In genomic region chr2:46225150-46225480, GRCh38 we compare ENCODE assay signal across 16 cellular contexts.
DNase-seq lines count a peak whose midpoint lies in the region; ATAC-seq, FAIRE-seq and TF ChIP-seq lines count a peak whose summit lies in the region.
"Had no signal": no experiment of that assay in that cellular context is flagged by ENCODE, and none has a peak within 500 bp of the region (broad histone marks: within the 10 kb centered on the region; RNA-seq: fewer than 3 reads in every experiment).

No MANE protein-coding gene starts in this region.

- TF ChIP-seq RAD21 in A549 (conservative IDR thresholded peaks at IDR 0.05 in 1 of 2, IDR thresholded peaks at IDR 0.05 in 1 of 2): no peak
- no peak for TF ChIP-seq RAD21 in HCT116 (IDR thresholded peaks at IDR 0.05; ENCODE audit: low read depth)

- H3K27ac ChIP-seq in A549: peak overlapping the region; percentile 79 to 93
- H3K27ac ChIP-seq in HCT116 (ENCODE audit: low read depth, low read length): peak overlapping the region; percentile 12; the same call in 1 of the 2 replicates
- H3K27ac ChIP-seq in brain microvascular endothelial cell: peak overlapping the region; percentile 93
- H3K27ac ChIP-seq in mesenchymal stem cell (ENCODE audit: low read length, poor library complexity, severe bottlenecking): peak overlapping the region; percentile 58

- TF ChIP-seq EP300 in A549 (IDR thresholded peaks at IDR 0.05): no peak; a peak in 2 of 5 replicates

- H3K9ac ChIP-seq in HCT116 (ENCODE audit: low read length): no peak overlapping the region
- H3K9ac ChIP-seq in mesenchymal stem cell (ENCODE audit: low read length): peak overlapping the region; percentile 84

- H3K4me3 ChIP-seq in A549: no peak overlapping the region
- H3K4me3 ChIP-seq in HCT116 (replicated peaks in 1 of 2; ENCODE audit: low read depth in 1 of 2, low read length in 2 of 2): 0 out of 4 replicates have a peak overlapping the region, but pooled peaks of 1 of the 2 experiments have one; percentile 9
- no peak overlapping the region for H3K4me3 ChIP-seq in brain microvascular endothelial cell (ENCODE audit: low read depth, low read length)
- H3K4me3 ChIP-seq in mesenchymal stem cell (ENCODE audit: insufficient read depth in 1 of 2, low read depth in 1 of 2, low read length in 2 of 2): no peak overlapping the region
- H3K4me3 ChIP-seq: Peyer's patch had no signal

- H3K4me1 ChIP-seq in A549: peaks cover 36% of the 10 kb centered on the region
- peaks cover 10 to 19% of the 10 kb centered on the region in 2 experiments; a peak in 2 of 4 replicates for H3K4me1 ChIP-seq in HCT116 (ENCODE audit: control insufficient read depth in 1 of 2, insufficient read depth in 2 of 2, low read length in 2 of 2)
- H3K4me1 ChIP-seq in mesenchymal stem cell (ENCODE audit: control insufficient read depth, insufficient read depth, low read depth, low read length): peaks cover 12% of the 10 kb centered on the region

- in situ Hi-C loops in brain microvascular endothelial cell (cut with HindIII; ENCODE audit: low pct_ligation_motif_present, low sequenced_read_pairs): no loop called here

- peak; percentile 96 for FAIRE-seq in A549 (lab: Jason Lieb, UNC)

- H3K4me2 ChIP-seq in A549 (no peak overlapping the region), HCT116 (ENCODE audit: low read length) (peak overlapping the region; percentile 68), mesenchymal stem cell (ENCODE audit: low read length, poor library complexity, severe bottlenecking) (no peak overlapping the region)

- no peak overlapping the region for H2BK120ac ChIP-seq in mesenchymal stem cell (ENCODE audit: low read depth, low read length)

- CTCF ChIA-PET in A549 (lab: Yijun Ruan, JAX) (no interaction called here), HCT116 (lab: Charles Lee) (no interaction called here)

- no peak overlapping the region for H2AK5ac ChIP-seq in mesenchymal stem cell (ENCODE audit: low read length, severe bottlenecking)

- H3K14ac ChIP-seq in mesenchymal stem cell (ENCODE audit: low read length in 2 of 2): no peak overlapping the region

- H3K36me3 ChIP-seq in HCT116 (ENCODE audit: control insufficient read depth in 1 of 2, insufficient read depth in 2 of 2, low read length in 2 of 2): no peaks in the 10 kb centered on the region
- no peaks in the 10 kb centered on the region for H3K36me3 ChIP-seq in brain microvascular endothelial cell (replicated peaks)
- H3K36me3 ChIP-seq in mesenchymal stem cell (ENCODE audit: control insufficient read depth in 1 of 2, insufficient read depth in 2 of 2, low read depth in 1 of 2, low read length in 2 of 2): no peaks in the 10 kb centered on the region
- H3K36me3 ChIP-seq: Peyer's patch had no signal

- H3K18ac ChIP-seq in mesenchymal stem cell (ENCODE audit: low read depth in 1 of 2, low read length in 2 of 2): peak overlapping the region in 1 of 2 experiments; percentile 61

- TF ChIP-seq POLR2A in A549 (IDR thresholded peaks at IDR 0.05; ENCODE audit: low read length) (no peak), HCT116 (IDR thresholded peaks at IDR 0.05; ENCODE audit: borderline replicate concordance, extremely low read depth, insufficient read depth, insufficient read length) (no peak)

- H4K91ac ChIP-seq in mesenchymal stem cell (ENCODE audit: low read length): no peak overlapping the region

- DNase-seq in A549 (ENCODE audit: low read depth in 1 of 2, low spot score in 1 of 2): no peak
- DNase-seq in HCT116 (ENCODE audit: low read depth, low spot score): no peak
- no peak for DNase-seq in brain microvascular endothelial cell
- DNase-seq in mesenchymal stem cell: no peak
- DNase-seq in activated naive CD4-positive, alpha-beta T cell (lab: John Stamatoyannopoulos, UW): no peak
- no peak for DNase-seq in NCI-H226
- DNase-seq: activated B cell treated with CpG ODN at 0.5 μM for 24 hours; hippocampal formation; NCI-H1436; NCI-H524; nephron progenitor cell; retina; stimulated activated naive B cell treated with anti-CD40 and anti-IgM and Interleukin-4, amounts not matched to agents 10 μg/mL and 1 μg/mL and 100 μg/mL, for 72 hours had no signal

- no peak for ATAC-seq in A549
- peak; percentile 89 for ATAC-seq in HCT116
- ATAC-seq in HG02798 (IDR thresholded peaks at IDR 0.05; ENCODE audit: poor library complexity, unreplicated experiment): no peak
- no peak for ATAC-seq in HG03354 (IDR thresholded peaks at IDR 0.05; ENCODE audit: poor library complexity, severe bottlenecking, unreplicated experiment)
- ATAC-seq: stimulated activated naive B cell treated with anti-CD40 and anti-IgM and Interleukin-4, amounts not matched to agents 10 μg/mL and 1 μg/mL and 100 μg/mL, for 72 hours had no signal

- no peaks in the 10 kb centered on the region for H4K20me1 ChIP-seq in HCT116 (ENCODE audit: insufficient read depth)

- H3K9me2 ChIP-seq in HCT116 (ENCODE audit: insufficient read depth): no peaks in the 10 kb centered on the region

- TF ChIP-seq CTCF in A549 (IDR thresholded peaks at IDR 0.05): no peak
- TF ChIP-seq CTCF in HCT116 (IDR thresholded peaks at IDR 0.05 in 2 of 3, conservative IDR thresholded peaks at IDR 0.05 in 1 of 3; ENCODE audit: borderline replicate concordance in 1 of 3, insufficient read depth in 1 of 3, low read depth in 2 of 3, low read length in 2 of 3): no peak
- no peak for TF ChIP-seq CTCF in brain microvascular endothelial cell (IDR thresholded peaks at IDR 0.05; ENCODE audit: low read depth, low read length, missing control alignments)

- RAD21 ChIA-PET in HCT116 (lab: Charles Lee; ENCODE audit: low non-redundant PET in 1 of 2, low total read pairs in 2 of 2, uncharacterized antibody in 2 of 2, unreplicated experiment in 2 of 2): no interaction called here

- H3K23ac ChIP-seq in mesenchymal stem cell (ENCODE audit: low read length in 2 of 2): no peak overlapping the region

- no peaks in the 10 kb centered on the region for H3K79me2 ChIP-seq in HCT116 (ENCODE audit: insufficient read depth, low read length)

- H3K79me1 ChIP-seq in mesenchymal stem cell (replicated peaks; ENCODE audit: low read length, poor library complexity, severe bottlenecking): no peaks in the 10 kb centered on the region

- H3K9me3 ChIP-seq in A549 (peaks cover 23% of the 10 kb centered on the region), HCT116 (ENCODE audit: control insufficient read depth in 1 of 2, insufficient read depth in 1 of 2, low read depth in 1 of 2, low read length in 2 of 2) (no peaks in the 10 kb centered on the region), mesenchymal stem cell (ENCODE audit: control insufficient read depth, low read length) (no peaks in the 10 kb centered on the region)
- H3K9me3 ChIP-seq: Peyer's patch had no signal

- H2BK15ac ChIP-seq in mesenchymal stem cell (ENCODE audit: low read depth, poor library complexity, severe bottlenecking): no peak overlapping the region

- H2BK5ac ChIP-seq in mesenchymal stem cell (ENCODE audit: low read depth, low read length, poor library complexity, severe bottlenecking): no peak overlapping the region

- no peak overlapping the region for H3K4ac ChIP-seq in mesenchymal stem cell (ENCODE audit: low read depth in 1 of 2, low read length in 2 of 2)

- no peak overlapping the region for H2BK12ac ChIP-seq in mesenchymal stem cell (ENCODE audit: low read length in 2 of 2)

- H3K27me3 ChIP-seq in HCT116 (ENCODE audit: insufficient read depth, low read length): no peaks in the 10 kb centered on the region
- no peaks in the 10 kb centered on the region for H3K27me3 ChIP-seq in brain microvascular endothelial cell (replicated peaks)
- no peaks in the 10 kb centered on the region for H3K27me3 ChIP-seq in mesenchymal stem cell (ENCODE audit: control insufficient read depth in 1 of 2, insufficient read depth in 1 of 2, low read length in 2 of 2)
- H3K27me3 ChIP-seq: Peyer's patch had no signal

- WGBS in A549 (ENCODE audit: missing lambda C conversion rate): 64% methylated on average over 2 of the region's 2 CpGs
- no CpG with 5 or more reads among the region's 2 CpGs for WGBS in mesenchymal stem cell

- intact Hi-C loops in HCT116 (cut with micrococcal nuclease): no loop called here

- peak overlapping the region; percentile 81 for H2AFZ ChIP-seq in HCT116 (ENCODE audit: low read depth, low read length, poor library complexity, severe bottlenecking)
- H2AFZ ChIP-seq in mesenchymal stem cell (ENCODE audit: low read depth, low read length): no peak overlapping the region

- BruUV-seq in HCT116 (replicated peaks; lab: Mats Ljungman, UMichigan): no TSS peak

- POLR2A ChIA-PET in A549 (lab: Yijun Ruan, JAX) (interaction anchor here (0.6 to 0.8 kb wide), 2 partner anchors 72 to 126 kb away, joined by 3 read pairs; partner anchors contain the start of gene EPAS1), HCT116 (lab: Charles Lee) (no interaction called here)

- no peak overlapping the region for H4K8ac ChIP-seq in mesenchymal stem cell (ENCODE audit: low read length)

TF ChIP-seq in A549, 52 proteins besides CTCF, POLR2A, EP300 and RAD21 (continues in another document):
- TF ChIP-seq HOXB5 (CRISPR knock-in tag; IDR thresholded peaks at IDR 0.05) (peak; percentile 18; the same call in 1 of the 2 replicates), JUNB (IDR thresholded peaks at IDR 0.05) (peak; percentile 2; the same call in 1 of the 2 replicates), HOXB13 (CRISPR knock-in tag; IDR thresholded peaks at IDR 0.05; ENCODE audit: low read depth) (0 out of 2 replicates have a peak, but pooled peaks have one; percentile 13), FOSL2 (IDR thresholded peaks at IDR 0.05) (no peak), FOSL2 (CRISPR knock-in tag; IDR thresholded peaks at IDR 0.05) (no peak; the same call in 1 of the 2 replicates), CBX2 (IDR thresholded peaks at IDR 0.05; ENCODE audit: borderline replicate concordance, low read depth) (no peak), CBX8 (IDR thresholded peaks at IDR 0.05) (no peak), EHMT2 (IDR thresholded peaks at IDR 0.05; ENCODE audit: low read depth) (no peak)

TF ChIP-seq in HCT116, 20 proteins besides CTCF, POLR2A, EP300 and RAD21 (continues in another document):
- TF ChIP-seq SP1 (IDR thresholded peaks at IDR 0.05; ENCODE audit: low read depth) (peak; percentile 81), EGR1 (IDR thresholded peaks at IDR 0.05; ENCODE audit: low read depth) (no peak; the same call in 1 of the 2 replicates), SRF (IDR thresholded peaks at IDR 0.05; ENCODE audit: low read depth) (peak; percentile 37; the same call in 1 of the 2 replicates), FOSL1 (IDR thresholded peaks at IDR 0.05; ENCODE audit: low read depth) (no peak; the same call in 1 of the 2 replicates), ZFX (IDR thresholded peaks at IDR 0.05) (no peak)

Comparison
In these comparisons a context has a peak if more than half of its experiments do, and no peak if none do; other contexts are left out.
1. H3K27ac ChIP-seq: peak in every context shown above with its lines; median percentile 93 in brain microvascular endothelial cell; 86 in A549; 58 in mesenchymal stem cell; 12 in HCT116.